Comparison of ENCODE assay signal across 13 cellular contexts in the genomic region with DNA sequence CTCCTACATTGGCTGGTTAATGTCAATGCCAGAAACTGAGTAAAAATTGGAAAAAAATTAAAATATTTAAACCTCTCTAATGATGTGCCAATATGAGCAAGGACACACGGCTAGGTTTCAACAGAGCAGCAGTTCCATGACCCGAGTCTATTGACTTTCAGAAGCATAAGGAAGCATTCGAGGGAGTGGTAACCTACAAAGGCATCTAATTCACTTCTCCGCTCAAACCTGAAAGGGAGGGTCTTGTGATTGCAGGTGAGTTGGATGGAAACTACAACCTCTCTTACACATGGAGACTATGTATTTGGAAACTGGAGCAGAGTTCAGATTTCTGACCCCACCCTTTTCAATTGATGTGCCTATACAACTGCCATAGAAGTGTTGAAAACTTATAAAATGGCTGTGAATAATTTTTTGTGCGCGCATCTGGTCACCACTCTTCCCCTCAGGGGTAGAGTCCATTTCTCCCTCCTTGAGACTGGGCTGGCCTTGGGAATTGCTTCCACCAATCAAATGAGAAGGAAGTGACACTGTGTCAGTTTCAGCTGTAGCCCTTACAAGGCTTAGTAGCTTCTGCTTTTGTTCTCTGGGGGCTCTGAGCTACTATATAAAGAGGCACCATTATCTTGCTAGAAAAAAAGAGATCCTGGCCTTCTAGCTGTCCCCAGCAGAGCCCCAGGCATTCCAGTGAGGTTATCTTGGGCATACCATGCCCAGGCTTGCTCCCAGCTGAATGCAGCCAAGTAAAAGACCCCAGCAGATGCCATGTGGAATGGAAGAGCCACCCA.
DNase-seq lines count a peak whose midpoint lies in the region; ATAC-seq and TF ChIP-seq lines count a peak whose summit lies in the region.
"Had no signal": no experiment of that assay in that cellular context is flagged by ENCODE, and none has a peak within 500 bp of the region (broad histone marks: within the 10 kb centered on the region; RNA-seq: fewer than 3 reads in every experiment).

No MANE protein-coding gene starts in this region.

- peaks cover 14% of the 10 kb centered on the region for H3K27me3 Mint-ChIP-seq in T-helper 17 cell

- H3K4me3 Mint-ChIP-seq in T-helper 17 cell = no peak overlapping the region
- H3K4me3 Mint-ChIP-seq: CD8-positive, alpha-beta memory T cell had no signal

- peaks cover 14% of the 10 kb centered on the region for H3K4me1 ChIP-seq in Loucy (ENCODE audit: insufficient read depth, low read length, poor library complexity, severe bottlenecking)
- peaks cover 24% of the 10 kb centered on the region for H3K4me1 ChIP-seq in OCI-LY3 (ENCODE audit: low read length)
- H3K4me1 ChIP-seq in smooth muscle cell (ENCODE audit: low read depth) = peaks cover 23% of the 10 kb centered on the region
- H3K4me1 ChIP-seq in gastroesophageal sphincter = no peaks in the 10 kb centered on the region

- H3K27me3 ChIP-seq in Loucy (ENCODE audit: insufficient read depth, low read length, poor library complexity, severe bottlenecking) = no peaks in the 10 kb centered on the region
- H3K27me3 ChIP-seq in OCI-LY3 (ENCODE audit: low read depth, low read length) = no peaks in the 10 kb centered on the region
- no peaks in the 10 kb centered on the region for H3K27me3 ChIP-seq in smooth muscle cell (ENCODE audit: low read depth)
- H3K27me3 ChIP-seq in gastroesophageal sphincter = no peaks in the 10 kb centered on the region
- H3K27me3 ChIP-seq: BLaER1 had no signal

- H3K9ac ChIP-seq in Loucy (ENCODE audit: low read depth, low read length, poor library complexity, severe bottlenecking) = no peak overlapping the region
- no peak overlapping the region for H3K9ac ChIP-seq in OCI-LY3 (ENCODE audit: low read length)
- H3K9ac ChIP-seq in smooth muscle cell (ENCODE audit: low read depth) = no peak overlapping the region
- H3K9ac ChIP-seq: BLaER1 had no signal

- H3F3A ChIP-seq in Loucy (ENCODE audit: low read depth) = no peaks in the 10 kb centered on the region
- no peaks in the 10 kb centered on the region for H3F3A ChIP-seq in smooth muscle cell (ENCODE audit: low read depth)

- DNase-seq in left colon (no peak), smooth muscle cell (lab: John Stamatoyannopoulos, UW; ENCODE audit: unreplicated experiment) (no peak), T-helper 17 cell (no peak)
- no peak for DNase-seq in stimulated activated CD4-positive, alpha-beta T cell treated with anti-CD3 and anti-CD28 coated beads, Interleukin-4, amount 100 ng/mL, for 4 hours
- DNase-seq: CD8-positive, alpha-beta memory T cell; NCI-H1105; NCI-H187 treated with DMSO at 0.1 percent for 48 hours; SHP77 treated with DMSO at 0.1 percent for 48 hours had no signal

- H3K36me3 ChIP-seq in Loucy (ENCODE audit: insufficient read depth, low read length) (no peaks in the 10 kb centered on the region), OCI-LY3 (replicated peaks; ENCODE audit: low read depth, low read length) (no peaks in the 10 kb centered on the region), smooth muscle cell (ENCODE audit: low read depth) (no peaks in the 10 kb centered on the region), gastroesophageal sphincter (no peaks in the 10 kb centered on the region)
- H3K36me3 ChIP-seq: BLaER1 had no signal

- TF ChIP-seq CTCF in Loucy (conservative IDR thresholded peaks at IDR 0.05; ENCODE audit: low read length) = no peak
- no peak for TF ChIP-seq CTCF in OCI-LY3 (IDR thresholded peaks at IDR 0.05; ENCODE audit: low read depth, low read length)
- TF ChIP-seq CTCF in smooth muscle cell (IDR thresholded peaks at IDR 0.05; ENCODE audit: borderline replicate concordance, insufficient read depth, poor library complexity, severe bottlenecking) = no peak
- no peak for TF ChIP-seq CTCF in gastroesophageal sphincter (IDR thresholded peaks at IDR 0.05)

- H3K4me3 ChIP-seq in Loucy (ENCODE audit: low read length, poor library complexity, severe bottlenecking) (no peak overlapping the region), OCI-LY3 (ENCODE audit: low read length) (no peak overlapping the region), smooth muscle cell (no peak overlapping the region), gastroesophageal sphincter (no peak overlapping the region)
- H3K4me3 ChIP-seq: BLaER1 had no signal

- TF ChIP-seq POLR2A in gastroesophageal sphincter (IDR thresholded peaks at IDR 0.05) = no peak

- H3K9me2 ChIP-seq in Loucy (replicated peaks; ENCODE audit: low read depth, low read length) = no peaks in the 10 kb centered on the region

- TF ChIP-seq EP300 in gastroesophageal sphincter (IDR thresholded peaks at IDR 0.05) = no peak

- no peaks in the 10 kb centered on the region for H3K9me3 ChIP-seq in Loucy (ENCODE audit: insufficient read depth, low read depth, low read length)
- no peaks in the 10 kb centered on the region for H3K9me3 ChIP-seq in OCI-LY3 (ENCODE audit: insufficient read depth, low read length)
- H3K9me3 ChIP-seq in smooth muscle cell (replicated peaks; ENCODE audit: low read depth) = no peaks in the 10 kb centered on the region
- no peaks in the 10 kb centered on the region for H3K9me3 ChIP-seq in T-helper 17 cell (ENCODE audit: control insufficient read depth, low read length, poor library complexity, severe bottlenecking)
- H3K9me3 ChIP-seq in gastroesophageal sphincter = no peaks in the 10 kb centered on the region
- H3K9me3 ChIP-seq: BLaER1 had no signal

- H3K79me2 ChIP-seq in Loucy (ENCODE audit: insufficient read depth, low read length) = no peaks in the 10 kb centered on the region
- no peaks in the 10 kb centered on the region for H3K79me2 ChIP-seq in OCI-LY3 (ENCODE audit: low read length)
- no peaks in the 10 kb centered on the region for H3K79me2 ChIP-seq in smooth muscle cell (ENCODE audit: low read depth)

- ATAC-seq in left colon (peak; percentile 96), T-helper 17 cell (no peak), gastroesophageal sphincter (no peak)

- intact Hi-C loops in left colon (cut with DNase I, micrococcal nuclease) = no loop called here

- H3K4me2 ChIP-seq in Loucy (ENCODE audit: low read depth, low read length, poor library complexity, severe bottlenecking) (no peak overlapping the region), OCI-LY3 (ENCODE audit: low read length) (no peak overlapping the region), smooth muscle cell (no peak overlapping the region)
- H3K4me2 ChIP-seq: BLaER1 had no signal

- H2AFZ ChIP-seq in Loucy (ENCODE audit: low read length) (peak overlapping the region; percentile 8; the same call in 1 of the 2 replicates), OCI-LY3 (ENCODE audit: low read depth, low read length) (0 out of 2 replicates have a peak overlapping the region, but pooled peaks have one; percentile 60), smooth muscle cell (ENCODE audit: low read depth) (peak overlapping the region; percentile 60)

- no peaks in the 10 kb centered on the region for H3K4me1 Mint-ChIP-seq in T-helper 17 cell

- H4K20me1 ChIP-seq in Loucy (ENCODE audit: insufficient read depth, low read length, poor library complexity, severe bottlenecking) (no peaks in the 10 kb centered on the region), OCI-LY3 (ENCODE audit: insufficient read depth, low read length) (no peaks in the 10 kb centered on the region), smooth muscle cell (ENCODE audit: low read depth) (no peaks in the 10 kb centered on the region)
- H4K20me1 ChIP-seq: BLaER1 had no signal

- no peaks in the 10 kb centered on the region for H3K36me3 Mint-ChIP-seq in T-helper 17 cell (ENCODE audit: low read depth)
- H3K36me3 Mint-ChIP-seq: CD8-positive, alpha-beta memory T cell had no signal

- no peak overlapping the region for H3K27ac Mint-ChIP-seq in T-helper 17 cell
- H3K27ac Mint-ChIP-seq: CD8-positive, alpha-beta memory T cell had no signal

- H3K27ac ChIP-seq in OCI-LY3 (ENCODE audit: low read length) = no peak overlapping the region
- no peak overlapping the region for H3K27ac ChIP-seq in smooth muscle cell (ENCODE audit: low read depth)
- H3K27ac ChIP-seq in gastroesophageal sphincter = no peak overlapping the region
- H3K27ac ChIP-seq: BLaER1, HL-60 had no signal

- WGBS in smooth muscle cell (ENCODE audit: low lambda C conversion rate) = 92% methylated on average over 6 of the region's 6 CpGs
- WGBS in gastroesophageal sphincter (ENCODE audit: low coverage in 1 of 2), 2 donors = 87 to 89% methylated on average over 6 of the region's 6 CpGs

Comparison
In these comparisons a context has a peak if more than half of its experiments do, and no peak if none do; other contexts are left out.
1. H2AFZ ChIP-seq: peak in every context shown above with its lines; median percentile 60 in OCI-LY3; 60 in smooth muscle cell; 8 in Loucy.